ENCODE assay signal across 8 cellular contexts in the genomic region with DNA sequence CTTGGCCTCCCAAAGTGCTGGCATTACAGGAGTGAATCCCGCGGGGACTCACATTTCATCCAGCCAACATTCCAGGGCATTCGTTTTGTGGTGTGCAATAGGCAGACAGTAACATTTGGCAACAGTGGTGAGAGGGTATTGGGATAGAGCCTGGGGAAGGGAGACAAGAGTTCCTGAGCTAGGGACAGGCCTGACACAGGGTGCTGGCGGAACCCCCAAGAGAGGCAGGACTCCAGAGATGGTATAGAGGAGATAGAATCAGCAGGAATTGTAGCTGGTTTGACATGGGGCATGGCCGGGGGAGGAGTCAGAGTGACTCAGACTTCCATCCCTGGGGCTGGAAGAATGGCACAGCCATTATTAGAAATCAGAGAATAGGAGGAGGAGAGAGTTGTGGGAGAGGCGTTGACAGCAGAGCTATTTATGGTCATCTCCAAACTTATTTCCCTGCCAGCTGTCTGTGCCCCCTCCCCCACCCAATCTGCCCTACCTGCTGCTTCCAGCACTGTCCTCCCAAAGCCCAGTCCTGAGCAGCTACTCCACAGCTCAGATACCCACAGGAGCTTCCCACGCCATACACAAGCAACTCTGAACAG. TPM values are rescaled to one million over a fixed set of nuclear protein-coding genes. Genes with fewer than 3 reads are reported as not detected.
DNase-seq lines count a peak whose midpoint lies in the region; ATAC-seq and TF ChIP-seq lines count a peak whose summit lies in the region.

No MANE protein-coding gene starts in this region.

- no peak overlapping the region for H2BK12ac ChIP-seq in H9 (ENCODE audit: insufficient read length, low read depth, low read length)

- H3K27ac ChIP-seq in GM23248 (no peak overlapping the region), prostate gland (peak overlapping the region; percentile 64 to 99), H9 (ENCODE audit: insufficient read length, low read depth, low read length) (no peak overlapping the region)

- H3K36me3 ChIP-seq in GM23248 (ENCODE audit: low read depth) = no peaks in the 10 kb centered on the region
- H3K36me3 ChIP-seq in prostate gland = no peaks in the 10 kb centered on the region

- peak overlapping the region; percentile 13; the same call in 1 of the 2 replicates for H2AFZ ChIP-seq in GM23248
- no peak overlapping the region for H2AFZ ChIP-seq in H9 (ENCODE audit: low read length)

- no peak for ATAC-seq in WTC11

- in situ Hi-C loops in GM23248 (cut with MboI) = no loop called here

- no peak overlapping the region for H2AK5ac ChIP-seq in H9 (ENCODE audit: insufficient read length, low read length)

- H4K20me1 ChIP-seq in GM23248 (ENCODE audit: insufficient read depth) = no peaks in the 10 kb centered on the region
- no peaks in the 10 kb centered on the region for H4K20me1 ChIP-seq in H9 (ENCODE audit: control insufficient read depth, insufficient read depth, insufficient read length)

- peaks cover under 1% of the 10 kb centered on the region for H3K23me2 ChIP-seq in H9 (ENCODE audit: insufficient read length, low read depth, low read length, poor library complexity, severe bottlenecking)

- intact Hi-C loops in prostate gland (cut with DNase I) = no loop called here

- WGBS in GM23248 (ENCODE audit: low coverage in 1 of 2, low lambda C conversion rate in 2 of 2, missing lambda C conversion rate in 2 of 2), 2 experiments = 59 to 60% methylated on average over 7 of the region's 7 CpGs
- WGBS in prostate gland = 44% methylated on average over 7 of the region's 7 CpGs
- WGBS in H9 (ENCODE audit: extremely low coverage, insufficient read length, low lambda C conversion rate) = no CpG with 5 or more reads among the region's 7 CpGs

- H3K18ac ChIP-seq in H9 (ENCODE audit: insufficient read length, low read depth, low read length) = no peak overlapping the region

- H3K27me3 ChIP-seq in GM23248 (replicated peaks; ENCODE audit: insufficient read depth) = no peaks in the 10 kb centered on the region
- no peaks in the 10 kb centered on the region for H3K27me3 ChIP-seq in prostate gland (replicated peaks; ENCODE audit: insufficient read depth)
- peaks cover 3% of the 10 kb centered on the region; the same call in 1 of the 2 replicates for H3K27me3 ChIP-seq in H9 (ENCODE audit: insufficient read depth, low read length)

- CTCF ChIA-PET in WTC11 (lab: Charles Lee) = interaction anchor here (0.7 to 1.5 kb wide), 6 partner anchors 15 to 230 kb away, joined by 3 to 5 read pairs (median 3); no protein-coding TSS in a partner anchor

- H3F3A ChIP-seq in GM23248 (ENCODE audit: insufficient read depth) = no peaks in the 10 kb centered on the region

- no peak overlapping the region for H2BK5ac ChIP-seq in H9 (ENCODE audit: insufficient read length, low read length)

- no peak for TF ChIP-seq POLR2A in prostate gland (IDR thresholded peaks at IDR 0.05)

- peaks cover 10% of the 10 kb centered on the region; the same call in 1 of the 2 replicates for H3K4me1 ChIP-seq in GM23248 (ENCODE audit: insufficient read depth)
- peaks cover 14% of the 10 kb centered on the region for H3K4me1 ChIP-seq in prostate gland (replicated peaks)
- H3K4me1 ChIP-seq in H9 (ENCODE audit: insufficient read depth, low read length) = peaks cover 3% of the 10 kb centered on the region; the same call in 1 of the 2 replicates

- H3T11ph ChIP-seq in H9 (ENCODE audit: low read length) = no peak overlapping the region

- no peak overlapping the region for H4K5ac ChIP-seq in H9 (ENCODE audit: insufficient read length, low read depth, low read length)

- H3K36me3 Mint-ChIP-seq in H9 (ENCODE audit: insufficient read depth in 1 of 3, low read depth in 3 of 3) (no peaks in the 10 kb centered on the region), WTC11 (no peaks in the 10 kb centered on the region)

- TF ChIP-seq CTCF in prostate gland (IDR thresholded peaks at IDR 0.05) (no peak), H9 (conservative IDR thresholded peaks at IDR 0.05) (no peak), WTC11 (IDR thresholded peaks at IDR 0.05) (no peak)

- no peak overlapping the region for H4K8ac ChIP-seq in H9 (replicated peaks; ENCODE audit: insufficient read length, low read depth, low read length)

- no peak overlapping the region for H3K4ac ChIP-seq in H9 (ENCODE audit: low read depth, low read length)

- no peak overlapping the region for H2BK15ac ChIP-seq in H9 (ENCODE audit: low read depth, low read length)

- no peaks in the 10 kb centered on the region for H3K9me2 ChIP-seq in GM23248 (ENCODE audit: insufficient read depth)

- H3K9me3 ChIP-seq in GM23248 (ENCODE audit: low read depth) (no peaks in the 10 kb centered on the region), prostate gland (no peaks in the 10 kb centered on the region), H9 (ENCODE audit: control insufficient read depth, low read depth, low read length) (no peaks in the 10 kb centered on the region)

- H3K4me3 ChIP-seq in GM23248 (no peak overlapping the region), prostate gland (no peak overlapping the region)

- no peak overlapping the region for H2BK20ac ChIP-seq in H9 (ENCODE audit: low read depth, low read length, poor library complexity, severe bottlenecking)

- H3K14ac ChIP-seq in H9 (ENCODE audit: insufficient read depth, low read length) = no peak overlapping the region

- H3K4me3 Mint-ChIP-seq in H9 (no peak overlapping the region; a peak in 1 of 5 replicates), WTC11 (no peak overlapping the region)

- H3K79me2 ChIP-seq in GM23248 (ENCODE audit: insufficient read depth) (no peaks in the 10 kb centered on the region), H9 (ENCODE audit: insufficient read depth, low read length) (no peaks in the 10 kb centered on the region)

- no peaks in the 10 kb centered on the region for H3K9me3 Mint-ChIP-seq in H9
- H3K9me3 Mint-ChIP-seq in WTC11 = no peaks in the 10 kb centered on the region

- H4K91ac ChIP-seq in H9 (ENCODE audit: insufficient read length, low read depth, low read length) = no peak overlapping the region

- no peak overlapping the region for H3K9ac ChIP-seq in GM23248
- H3K9ac ChIP-seq in H9 (ENCODE audit: extremely low read depth, insufficient read length, low read length) = no peak overlapping the region

- H3K27me3 Mint-ChIP-seq in H9 (ENCODE audit: low read depth) = peaks cover 29% of the 10 kb centered on the region
- peaks cover 32% of the 10 kb centered on the region for H3K27me3 Mint-ChIP-seq in WTC11 (ENCODE audit: low read depth)

- H3K27ac Mint-ChIP-seq in H9 = peak overlapping the region in 1 of 3 experiments; percentile 32; a peak in 2 of 7 replicates
- H3K27ac Mint-ChIP-seq in WTC11 = no peak overlapping the region

- no peak overlapping the region for H3K56ac ChIP-seq in H9 (ENCODE audit: insufficient read length, low read depth, low read length)

- no peak overlapping the region for H3K23ac ChIP-seq in H9 (ENCODE audit: insufficient read length, low read depth, low read length)

- H3K4me2 ChIP-seq in GM23248 (ENCODE audit: unreplicated experiment) = no peak overlapping the region
- no peak overlapping the region for H3K4me2 ChIP-seq in H9 (ENCODE audit: insufficient read depth, insufficient read length, low read length)

- H3K4me1 Mint-ChIP-seq in H9 (peaks cover 14 to 17% of the 10 kb centered on the region in 2 experiments), WTC11 (peaks cover 19% of the 10 kb centered on the region)

- POLR2A ChIA-PET in WTC11 (lab: Charles Lee) = interaction anchor here (0.7 kb wide), 1 partner anchor 46 kb away, joined by 4 read pairs; no protein-coding TSS in a partner anchor

- no peak overlapping the region for H2BK120ac ChIP-seq in H9 (ENCODE audit: low read depth, low read length, poor library complexity, severe bottlenecking)

- no peaks in the 10 kb centered on the region for H3K79me1 ChIP-seq in H9 (ENCODE audit: insufficient read depth, low read depth, low read length, poor library complexity, severe bottlenecking)

- peak; percentile 73 for DNase-seq in GM23248
- DNase-seq in RKO (ENCODE audit: low spot score) = peak; percentile 48
- DNase-seq in fibroblast of peridontal ligament (ENCODE audit: extremely low read depth) = peak; percentile 25
- peak; percentile 50 for DNase-seq in prostate gland (ENCODE audit: low spot score)
- no peak for DNase-seq in effector CD4-positive, alpha-beta T cell
- no peak for DNase-seq in H9
- no peak for DNase-seq in NCI-H128 (lab: John Stamatoyannopoulos, UW; ENCODE audit: unreplicated experiment)
- no peak for DNase-seq in WTC11 (ENCODE audit: low spot score)

TF ChIP-seq in WTC11, 78 proteins besides CTCF, POLR2A, EP300 and RAD21 (continues in another document):
- TF ChIP-seq, protein P1, sequence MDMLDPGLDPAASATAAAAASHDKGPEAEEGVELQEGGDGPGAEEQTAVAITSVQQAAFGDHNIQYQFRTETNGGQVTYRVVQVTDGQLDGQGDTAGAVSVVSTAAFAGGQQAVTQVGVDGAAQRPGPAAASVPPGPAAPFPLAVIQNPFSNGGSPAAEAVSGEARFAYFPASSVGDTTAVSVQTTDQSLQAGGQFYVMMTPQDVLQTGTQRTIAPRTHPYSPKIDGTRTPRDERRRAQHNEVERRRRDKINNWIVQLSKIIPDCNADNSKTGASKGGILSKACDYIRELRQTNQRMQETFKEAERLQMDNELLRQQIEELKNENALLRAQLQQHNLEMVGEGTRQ (CRISPR knock-in tag; IDR thresholded peaks at IDR 0.05) = no peak
- TF ChIP-seq ZNF263 (CRISPR knock-in tag; IDR thresholded peaks at IDR 0.05; ENCODE audit: low read depth) = no peak
- no peak for TF ChIP-seq IRF2 (CRISPR knock-in tag; IDR thresholded peaks at IDR 0.05; ENCODE audit: borderline replicate concordance, low read depth)

RNA-seq across cellular contexts. Expression of a gene that starts 4.4 kb away (rescaled TPM):
- total RNA-seq in GM23248 (2014; rRNA removed; shearing (Covaris generic)) = 58.3 and 67.7 TPM in 2 replicates
- 104 and 109 TPM in 2 replicates for polyA plus RNA-seq in GM23248 (2016; fragmentation: Nextera tagmentation; extraction: Ambion mirVana)
- total RNA-seq in prostate gland = 100 to 1,000 TPM in 1 of 2 donors, 10 to 100 TPM in 1; 98.1 to 190 TPM
- total RNA-seq in H9 (2021) = 57.7 and 62.5 TPM in 2 replicates
- 53.3 to 80.3 TPM (median 72.3 TPM) in 3 replicates for total RNA-seq in WTC11 (2021)

Comparison
In these comparisons a context has a peak if more than half of its experiments do, and no peak if none do; other contexts are left out.
1. DNase-seq: peak in GM23248 (single experiment), RKO (single experiment), fibroblast of peridontal ligament (single experiment) and prostate gland (single experiment); none in effector CD4-positive, alpha-beta T cell (single experiment), H9 (single experiment), NCI-H128 (single experiment) and WTC11 (single experiment).
2. H3K27ac ChIP-seq: peak in prostate gland (2 of 2); none in GM23248 (single experiment) and H9 (single experiment).